In genomic region chr19:13795595-13796300, GRCh38 we compare ENCODE assay signal across 8 cellular contexts. TPM values are rescaled to one million over a fixed set of nuclear protein-coding genes. Genes with fewer than 3 reads are reported as not detected.
DNase-seq lines count a peak whose midpoint lies in the region; ATAC-seq and TF ChIP-seq lines count a peak whose summit lies in the region.

No MANE protein-coding gene starts in this region.

- WGBS in esophagus squamous epithelium, 2 donors: 4 to 9% methylated on average over 11 to 18 of the region's 42 CpGs

- H3K4me3 Mint-ChIP-seq in T-helper 1 cell treated with Interleukin-12 subunit alpha and Interleukin-12 subunit beta and Interleukin-4 antibody, amounts not matched to agents 30 μg/mL and 1 μg/mL, for 36 hours: peak overlapping the region; percentile 90
- H3K4me3 Mint-ChIP-seq in neural progenitor cell: peak overlapping the region; percentile 90

- no peak overlapping the region for H2AFZ ChIP-seq in neural progenitor cell (replicated peaks)

- H3K9me3 ChIP-seq in esophagus squamous epithelium: no peaks in the 10 kb centered on the region
- H3K9me3 ChIP-seq in neural progenitor cell (ENCODE audit: low read depth): no peaks in the 10 kb centered on the region

- DNase-seq in T-helper 1 cell (no peak), RKO (ENCODE audit: low spot score) (peak; percentile 22), esophagus squamous epithelium (lab: John Stamatoyannopoulos, UW) (no peak), neural progenitor cell (ENCODE audit: low spot score) (no peak), dedifferentiated amniotic fluid mesenchymal stem cell (ENCODE audit: extremely low spot score) (no peak)
- DNase-seq in stimulated activated CD4-positive, alpha-beta T cell treated with anti-CD3 and anti-CD28 coated beads, Interleukin-4, amount 100 ng/mL, for 24 hours: no peak

- peaks cover 16% of the 10 kb centered on the region for H3K79me2 ChIP-seq in neural progenitor cell (ENCODE audit: low read depth)

- no peaks in the 10 kb centered on the region for H3K9me3 Mint-ChIP-seq in T-helper 1 cell treated with Interleukin-12 subunit alpha and Interleukin-12 subunit beta and Interleukin-4 antibody, amounts not matched to agents 30 μg/mL and 1 μg/mL, for 36 hours
- H3K9me3 Mint-ChIP-seq in neural progenitor cell: no peaks in the 10 kb centered on the region

- TF ChIP-seq CTCF in esophagus squamous epithelium (IDR thresholded peaks at IDR 0.05) (no peak), neural progenitor cell (IDR thresholded peaks at IDR 0.05) (no peak)

- no peaks in the 10 kb centered on the region for H3K27me3 Mint-ChIP-seq in T-helper 1 cell treated with Interleukin-12 subunit alpha and Interleukin-12 subunit beta and Interleukin-4 antibody, amounts not matched to agents 30 μg/mL and 1 μg/mL, for 36 hours (ENCODE audit: low read depth)
- peaks cover 3% of the 10 kb centered on the region for H3K27me3 Mint-ChIP-seq in neural progenitor cell (ENCODE audit: insufficient read depth, low read depth)

- H3K4me1 Mint-ChIP-seq in T-helper 1 cell treated with Interleukin-12 subunit alpha and Interleukin-12 subunit beta and Interleukin-4 antibody, amounts not matched to agents 30 μg/mL and 1 μg/mL, for 36 hours (ENCODE audit: low read depth): peaks cover 23% of the 10 kb centered on the region
- peaks cover 18% of the 10 kb centered on the region for H3K4me1 Mint-ChIP-seq in neural progenitor cell

- H3K36me3 ChIP-seq in esophagus squamous epithelium: peaks cover 0 to 10% (median 0%) of the 10 kb centered on the region in 3 donors
- no peaks in the 10 kb centered on the region for H3K36me3 ChIP-seq in neural progenitor cell

- H3K27ac Mint-ChIP-seq in T-helper 1 cell treated with Interleukin-12 subunit alpha and Interleukin-12 subunit beta and Interleukin-4 antibody, amounts not matched to agents 30 μg/mL and 1 μg/mL, for 36 hours: peak overlapping the region; percentile 83
- H3K27ac Mint-ChIP-seq in neural progenitor cell: peak overlapping the region; percentile 28

- H3K4me2 ChIP-seq in neural progenitor cell: peak overlapping the region; percentile 96

- H3K4me3 ChIP-seq in esophagus squamous epithelium (peak overlapping the region; percentile 79 to 91 (median 88)), neural progenitor cell (peak overlapping the region; percentile 95)

- intact Hi-C loops in esophagus squamous epithelium (cut with DNase I): loop anchor here (5.0 kb wide), 1 partner anchor 42 kb away; no protein-coding TSS in a partner anchor

- H3K9ac ChIP-seq in neural progenitor cell: peak overlapping the region; percentile 59

- peak; percentile 32 for ATAC-seq in HG02759 (IDR thresholded peaks at IDR 0.05; ENCODE audit: unreplicated experiment)

- peak overlapping the region; percentile 95 to 100 (median 99) for H3K27ac ChIP-seq in esophagus squamous epithelium
- no peak overlapping the region for H3K27ac ChIP-seq in neural progenitor cell

- H3K36me3 Mint-ChIP-seq in T-helper 1 cell treated with Interleukin-12 subunit alpha and Interleukin-12 subunit beta and Interleukin-4 antibody, amounts not matched to agents 30 μg/mL and 1 μg/mL, for 36 hours (ENCODE audit: low read depth): no peaks in the 10 kb centered on the region
- peaks cover 2% of the 10 kb centered on the region for H3K36me3 Mint-ChIP-seq in neural progenitor cell

- peaks cover 18 to 48% (median 25%) of the 10 kb centered on the region in 3 donors for H3K4me1 ChIP-seq in esophagus squamous epithelium
- no peaks in the 10 kb centered on the region for H3K4me1 ChIP-seq in neural progenitor cell

- H3K27me3 ChIP-seq in esophagus squamous epithelium (no peaks in the 10 kb centered on the region), neural progenitor cell (no peaks in the 10 kb centered on the region)

- no peak for TF ChIP-seq POLR2A in esophagus squamous epithelium (IDR thresholded peaks at IDR 0.05)

- H3F3A ChIP-seq in neural progenitor cell (ENCODE audit: low read depth): peaks cover 16% of the 10 kb centered on the region

- peaks cover 13% of the 10 kb centered on the region for H4K20me1 ChIP-seq in neural progenitor cell (ENCODE audit: low read depth)

RNA-seq across cellular contexts. Expression of gene ZSWIM4, which starts 0.5 kb away (rescaled TPM):
- total RNA-seq in esophagus squamous epithelium: 10 to 100 TPM in 3 of 4 donors, 1 to 10 TPM in 1; 7.2 to 41.4 (median 16.9) TPM
- 6.7 and 20.4 TPM in 2 replicates for total RNA-seq in neural progenitor cell (ENCODE audit: low replicate concordance)

RNA-seq across cellular contexts. Expression of gene C19orf53, which starts 21.5 kb away (rescaled TPM):
- total RNA-seq in esophagus squamous epithelium (100 to 1,000 TPM; 114 to 129 (median 120) TPM), neural progenitor cell (ENCODE audit: low replicate concordance) (88.2 and 95.6 TPM in 2 replicates)

RNA-seq across cellular contexts. Expression of gene MRI1, which starts 31.4 kb away (rescaled TPM):
- total RNA-seq in esophagus squamous epithelium: 10 to 100 TPM; 32.0 to 50.9 (median 37.2) TPM
- total RNA-seq in neural progenitor cell (ENCODE audit: low replicate concordance): 6.3 and 22.5 TPM in 2 replicates
